20 cellular contexts compared by ENCODE assay signal in the genomic region with DNA sequence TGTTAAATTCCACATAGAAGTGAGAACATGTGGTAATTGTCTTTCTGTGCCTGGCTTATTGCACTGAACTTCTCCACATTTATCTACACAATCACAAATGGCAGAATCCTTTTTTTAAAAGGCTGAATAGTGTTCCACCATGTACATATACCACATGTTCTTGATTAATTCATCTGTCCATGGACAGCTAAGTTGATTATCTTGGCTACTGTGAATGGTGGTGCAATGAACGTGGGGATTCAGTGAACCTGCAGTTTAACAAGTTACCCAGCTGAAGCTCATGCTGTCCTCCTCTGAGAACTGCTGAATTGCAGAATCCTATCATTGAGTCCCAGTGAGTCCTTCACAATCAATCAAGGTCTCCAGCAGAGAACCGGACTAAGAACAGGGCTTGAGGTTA.
DNase-seq lines count a peak whose midpoint lies in the region; ATAC-seq and TF ChIP-seq lines count a peak whose summit lies in the region.
"Had no signal": no experiment of that assay in that cellular context is flagged by ENCODE, and none has a peak within 500 bp of the region (broad histone marks: within the 10 kb centered on the region; RNA-seq: fewer than 3 reads in every experiment).

No MANE protein-coding gene starts in this region.

- TF ChIP-seq CTCF in IMR-90 (conservative IDR thresholded peaks at IDR 0.05; ENCODE audit: low read depth, low read length): no peak
- TF ChIP-seq CTCF in astrocyte of the cerebellum (IDR thresholded peaks at IDR 0.05; ENCODE audit: low read depth, low read length, missing control alignments): no peak

- H3K9me3 ChIP-seq in IMR-90 (ENCODE audit: control insufficient read depth, insufficient read depth, low read length): no peaks in the 10 kb centered on the region
- H3K9me3 ChIP-seq: Peyer's patch, SJSA1 had no signal

- no peak overlapping the region for H4K5ac ChIP-seq in IMR-90 (ENCODE audit: low read depth, low read length)

- H2BK5ac ChIP-seq in IMR-90 (ENCODE audit: low read depth, low read length, poor library complexity, severe bottlenecking): no peak overlapping the region

- DNase-seq in IMR-90: no peak
- DNase-seq in astrocyte of the cerebellum (ENCODE audit: low read depth): peak; percentile 31
- peak; percentile 61 for DNase-seq in fibroblast of peridontal ligament (ENCODE audit: extremely low read depth)
- peak; percentile 9 for DNase-seq in superior temporal gyrus (ENCODE audit: extremely low spot score)
- no peak for DNase-seq in activated gamma-delta T cell treated with Interleukin-2 at 50 U/mL for 16 hours
- DNase-seq: ACHN; AML-193; GF-D8; HFFc6; NCI-H1092 treated with DMSO at 0.1 percent for 48 hours; NCI-H146; NCI-H2081 treated with DMSO at 0.1 percent for 48 hours; NCI-H446 treated with DMSO at 0.1 percent for 48 hours; NCI-H748 treated with DMSO at 0.1 percent for 48 hours; NK-92 treated with Interleukin-12 subunit alpha and Interleukin-12 subunit beta, amount 100 ng/mL, for 24 hours; Peyer's patch had no signal

- peaks cover 7% of the 10 kb centered on the region for H3K4me1 ChIP-seq in IMR-90 (ENCODE audit: control insufficient read depth, insufficient read depth, low read length)
- H3K4me1 ChIP-seq: Peyer's patch had no signal

- ATAC-seq in IMR-90 (ENCODE audit: low read depth) (no peak), GM19328 (IDR thresholded peaks at IDR 0.05; ENCODE audit: unreplicated experiment) (no peak), HG02588 (IDR thresholded peaks at IDR 0.05; ENCODE audit: unreplicated experiment) (no peak)

- no peaks in the 10 kb centered on the region for H3K9me1 ChIP-seq in IMR-90 (ENCODE audit: insufficient read depth, low read length)

- no peak overlapping the region for H3K18ac ChIP-seq in IMR-90 (ENCODE audit: low read depth, low read length)

- H3K14ac ChIP-seq in IMR-90 (replicated peaks; ENCODE audit: low read depth, low read length): no peak overlapping the region

- no peak overlapping the region for H3K27ac ChIP-seq in IMR-90 (ENCODE audit: insufficient read depth, low read length)
- H3K27ac ChIP-seq: HL-60, Peyer's patch, SJSA1 had no signal

- no peak overlapping the region for H3K9ac ChIP-seq in IMR-90 (ENCODE audit: low read depth, low read length)

- WGBS in IMR-90 (ENCODE audit: extremely low coverage in 2 of 2, insufficient read length in 1 of 2), 2 experiments: no CpG with 5 or more reads among the region's 2 CpGs

- H3K4ac ChIP-seq in IMR-90 (ENCODE audit: low read depth, low read length): no peak overlapping the region

- H3K4me3 ChIP-seq in IMR-90 (ENCODE audit: insufficient read depth, low read depth, low read length) (no peak overlapping the region), astrocyte of the cerebellum (ENCODE audit: low read depth, low read length) (no peak overlapping the region)
- H3K4me3 ChIP-seq: Peyer's patch, SJSA1 had no signal

- H3K79me1 ChIP-seq in IMR-90 (ENCODE audit: low read depth in 1 of 2, low read length in 2 of 2): no peaks in the 10 kb centered on the region

- H4K8ac ChIP-seq in IMR-90 (ENCODE audit: low read depth in 2 of 2, low read length in 2 of 2): no peak overlapping the region

- in situ Hi-C loops in IMR-90 (cut with MboI; ENCODE audit: low sequenced_read_pairs) (no loop called here), astrocyte of the cerebellum (cut with HindIII; ENCODE audit: low sequenced_read_pairs) (no loop called here)

- TF ChIP-seq RAD21 in IMR-90 (IDR thresholded peaks at IDR 0.05; ENCODE audit: low read length): no peak

- H2AK5ac ChIP-seq in IMR-90 (ENCODE audit: low read depth, low read length): no peak overlapping the region

- intact Hi-C loops in IMR-90 (cut with micrococcal nuclease): no loop called here

- no peak overlapping the region for H2BK120ac ChIP-seq in IMR-90 (ENCODE audit: low read depth, low read length)

- dilution Hi-C loops in IMR-90 (cut with HindIII; ENCODE audit: low sequenced_read_pairs, unreplicated experiment): no loop called here

- no peak for TF ChIP-seq POLR2A in IMR-90 (IDR thresholded peaks at IDR 0.05; ENCODE audit: low read depth, low read length)

- peak overlapping the region; percentile 29 for H2AK9ac ChIP-seq in IMR-90 (replicated peaks; ENCODE audit: low read depth, low read length, poor library complexity)

- no peaks in the 10 kb centered on the region for H3K36me3 ChIP-seq in IMR-90 (ENCODE audit: control insufficient read depth, insufficient read depth, low read length)
- H3K36me3 ChIP-seq: Peyer's patch, SJSA1 had no signal

- H4K91ac ChIP-seq in IMR-90 (ENCODE audit: insufficient read depth, low read depth, low read length): no peak overlapping the region

- no TSS peak for BruUV-seq in IMR-90 (replicated peaks; lab: Mats Ljungman, UMichigan)

- no peak overlapping the region; the same call in 1 of the 2 replicates for H3K23ac ChIP-seq in IMR-90 (ENCODE audit: low read depth, low read length)

- H2AFZ ChIP-seq in IMR-90 (replicated peaks; ENCODE audit: low read length, poor library complexity): no peak overlapping the region

- H3K56ac ChIP-seq in IMR-90 (ENCODE audit: extremely low read depth, insufficient read depth, low read length): no peak overlapping the region

- no peaks in the 10 kb centered on the region for H4K20me1 ChIP-seq in IMR-90 (ENCODE audit: insufficient read depth, low read length)

- CTCF ChIA-PET in IMR-90 (lab: Yijun Ruan, JAX): no interaction called here

- H2BK20ac ChIP-seq in IMR-90 (ENCODE audit: low read depth, low read length): no peak overlapping the region

- no peaks in the 10 kb centered on the region for H3K27me3 ChIP-seq in IMR-90 (ENCODE audit: control insufficient read depth, insufficient read depth, low read length)
- H3K27me3 ChIP-seq: Peyer's patch, SJSA1 had no signal

- POLR2A ChIA-PET in IMR-90 (lab: Charles Lee; ENCODE audit: unreplicated experiment): no interaction called here

- H3K4me2 ChIP-seq in IMR-90 (ENCODE audit: low read depth, low read length): no peak overlapping the region

- H2BK15ac ChIP-seq in IMR-90 (ENCODE audit: low read depth, low read length): no peak overlapping the region

TF ChIP-seq in IMR-90, 13 proteins besides CTCF, POLR2A, EP300 and RAD21:
- TF ChIP-seq, protein P1, sequence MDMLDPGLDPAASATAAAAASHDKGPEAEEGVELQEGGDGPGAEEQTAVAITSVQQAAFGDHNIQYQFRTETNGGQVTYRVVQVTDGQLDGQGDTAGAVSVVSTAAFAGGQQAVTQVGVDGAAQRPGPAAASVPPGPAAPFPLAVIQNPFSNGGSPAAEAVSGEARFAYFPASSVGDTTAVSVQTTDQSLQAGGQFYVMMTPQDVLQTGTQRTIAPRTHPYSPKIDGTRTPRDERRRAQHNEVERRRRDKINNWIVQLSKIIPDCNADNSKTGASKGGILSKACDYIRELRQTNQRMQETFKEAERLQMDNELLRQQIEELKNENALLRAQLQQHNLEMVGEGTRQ (IDR thresholded peaks at IDR 0.05; ENCODE audit: low read depth, low read length): no peak
- TF ChIP-seq, protein P2, sequence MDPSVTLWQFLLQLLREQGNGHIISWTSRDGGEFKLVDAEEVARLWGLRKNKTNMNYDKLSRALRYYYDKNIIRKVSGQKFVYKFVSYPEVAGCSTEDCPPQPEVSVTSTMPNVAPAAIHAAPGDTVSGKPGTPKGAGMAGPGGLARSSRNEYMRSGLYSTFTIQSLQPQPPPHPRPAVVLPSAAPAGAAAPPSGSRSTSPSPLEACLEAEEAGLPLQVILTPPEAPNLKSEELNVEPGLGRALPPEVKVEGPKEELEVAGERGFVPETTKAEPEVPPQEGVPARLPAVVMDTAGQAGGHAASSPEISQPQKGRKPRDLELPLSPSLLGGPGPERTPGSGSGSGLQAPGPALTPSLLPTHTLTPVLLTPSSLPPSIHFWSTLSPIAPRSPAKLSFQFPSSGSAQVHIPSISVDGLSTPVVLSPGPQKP (IDR thresholded peaks at IDR 0.05; ENCODE audit: borderline replicate concordance, low read depth, low read length): no peak
- peak; percentile 51 for TF ChIP-seq MAFK (IDR thresholded peaks at IDR 0.05; ENCODE audit: low read depth, low read length)

Comparison
In these comparisons a context has a peak if more than half of its experiments do, and no peak if none do; other contexts are left out.
1. DNase-seq: peak in astrocyte of the cerebellum (single experiment), fibroblast of peridontal ligament (single experiment) and superior temporal gyrus (single experiment); none in IMR-90 (single experiment) and activated gamma-delta T cell treated with Interleukin-2 at 50 U/mL for 16 hours (single experiment).